21 cellular contexts compared by ENCODE assay signal in genomic region chr13:92122454-92122853, GRCh38.
A peak's percentile ranks its signal among the peaks of the same experiment; 100 is the strongest.
DNase-seq lines count a peak whose midpoint lies in the region; ATAC-seq, FAIRE-seq and TF ChIP-seq lines count a peak whose summit lies in the region.
"Had no signal": no experiment of that assay in that cellular context is flagged by ENCODE, and none has a peak within 500 bp of the region (broad histone marks: within the 10 kb centered on the region; RNA-seq: fewer than 3 reads in every experiment).

No MANE protein-coding gene starts in this region.

- peaks cover 7% of the 10 kb centered on the region for H3K9me3 Mint-ChIP-seq in CD8-positive, alpha-beta T cell

- H3K36me3 Mint-ChIP-seq in CD8-positive, alpha-beta T cell = no peaks in the 10 kb centered on the region
- H3K36me3 Mint-ChIP-seq: CD14-positive monocyte had no signal

- H3K27ac Mint-ChIP-seq in CD8-positive, alpha-beta T cell = no peak overlapping the region
- H3K27ac Mint-ChIP-seq: B cell, CD14-positive monocyte had no signal

- no peak overlapping the region for H3K4me3 Mint-ChIP-seq in CD8-positive, alpha-beta T cell
- H3K4me3 Mint-ChIP-seq: B cell, CD14-positive monocyte had no signal

- no peak for TF ChIP-seq POLR2A in HepG2 (IDR thresholded peaks at IDR 0.05; ENCODE audit: insufficient read depth in 1 of 2, low read depth in 2 of 2, low read length in 2 of 2)
- TF ChIP-seq POLR2A in right lobe of liver (IDR thresholded peaks at IDR 0.05) = no peak

- no peaks in the 10 kb centered on the region for H3K4me1 ChIP-seq in HepG2 (ENCODE audit: insufficient read depth, low read length)
- H3K4me1 ChIP-seq in right lobe of liver = no peaks in the 10 kb centered on the region
- no peaks in the 10 kb centered on the region for H3K4me1 ChIP-seq in CD8-positive, alpha-beta T cell (ENCODE audit: insufficient read depth, low read length)
- H3K4me1 ChIP-seq: A549 had no signal

- no peaks in the 10 kb centered on the region for H3K27me3 Mint-ChIP-seq in CD8-positive, alpha-beta T cell (ENCODE audit: low read depth)
- H3K27me3 Mint-ChIP-seq: B cell had no signal

- H3K27me3 ChIP-seq in HepG2 (ENCODE audit: control insufficient read depth in 1 of 2, insufficient read depth in 2 of 2, low read length in 2 of 2) (no peaks in the 10 kb centered on the region), right lobe of liver (no peaks in the 10 kb centered on the region), dorsolateral prefrontal cortex (no peaks in the 10 kb centered on the region)
- no peaks in the 10 kb centered on the region for H3K27me3 ChIP-seq in CD8-positive, alpha-beta T cell (ENCODE audit: insufficient read depth, low read length)

- no peaks in the 10 kb centered on the region for H4K20me1 ChIP-seq in HepG2 (ENCODE audit: insufficient read depth, low read length)

- H2AFZ ChIP-seq in HepG2 (ENCODE audit: low read length) = no peak overlapping the region

- no peak overlapping the region for H3K9ac ChIP-seq in HepG2 (ENCODE audit: insufficient read depth, low read depth, low read length)

- TF ChIP-seq RAD21 in HepG2 (CRISPR knock-in tag; IDR thresholded peaks at IDR 0.05) = no peak

- no peak for TF ChIP-seq EP300 in HepG2 (IDR thresholded peaks at IDR 0.05; ENCODE audit: low read depth in 2 of 2, low read length in 2 of 2)
- no peak for TF ChIP-seq EP300 in HepG2 (CRISPR knock-in tag; IDR thresholded peaks at IDR 0.05; ENCODE audit: borderline replicate concordance)

- no peak overlapping the region for H3K4me2 ChIP-seq in HepG2 (ENCODE audit: low read depth, low read length)
- H3K4me2 ChIP-seq: A549 had no signal

- DNase-seq in HepG2 (ENCODE audit: low spot score) = no peak
- no peak for DNase-seq in right lobe of liver
- peak; percentile 74 for DNase-seq in amniotic epithelial cell (ENCODE audit: low read depth)
- DNase-seq in fibroblast of mammary gland (ENCODE audit: low read depth) = peak; percentile 3
- DNase-seq in dorsolateral prefrontal cortex = no peak
- DNase-seq in LoVo (ENCODE audit: low spot score) = no peak
- DNase-seq in CD8-positive, alpha-beta T cell = no peak
- DNase-seq: DMS53, GF-D8, NCI-H1092, NCI-H1436, NCI-H187 treated with DMSO at 0.1 percent for 48 hours, NCI-H2227 treated with DMSO at 0.1 percent for 48 hours, NCI-H526 treated with DMSO at 0.1 percent for 48 hours, Right ventricle myocardium superior had no signal

- POLR2A ChIA-PET in HepG2 (lab: Yijun Ruan, JAX) = no interaction called here
- POLR2A ChIA-PET in CD8-positive, alpha-beta T cell (lab: Charles Lee) = no interaction called here

- no peaks in the 10 kb centered on the region for H3K36me3 ChIP-seq in HepG2 (replicated peaks in 1 of 2; ENCODE audit: control insufficient read depth in 1 of 2, insufficient read depth in 2 of 2, low read length in 2 of 2)
- H3K36me3 ChIP-seq in right lobe of liver = no peaks in the 10 kb centered on the region
- H3K36me3 ChIP-seq in CD8-positive, alpha-beta T cell (ENCODE audit: insufficient read depth, low read length) = no peaks in the 10 kb centered on the region

- H3K9me3 ChIP-seq in HepG2 (ENCODE audit: low read length) = no peaks in the 10 kb centered on the region
- H3K9me3 ChIP-seq in right lobe of liver = no peaks in the 10 kb centered on the region
- H3K9me3 ChIP-seq in CD8-positive, alpha-beta T cell (ENCODE audit: low read length) = no peaks in the 10 kb centered on the region
- H3K9me3 ChIP-seq: A549 had no signal

- TF ChIP-seq CTCF in HepG2 (CRISPR knock-in tag; IDR thresholded peaks at IDR 0.05) (no peak), right lobe of liver (IDR thresholded peaks at IDR 0.05) (no peak), fibroblast of mammary gland (conservative IDR thresholded peaks at IDR 0.05; ENCODE audit: control insufficient read depth, insufficient read depth, low read depth, low read length) (no peak), dorsolateral prefrontal cortex (IDR thresholded peaks at IDR 0.05 in 54 of 56, conservative IDR thresholded peaks at IDR 0.05 in 2 of 56; ENCODE audit: low read depth in 1 of 56, partially characterized antibody in 56 of 56) (no peak)
- no peak for TF ChIP-seq CTCF in CD8-positive, alpha-beta T cell (IDR thresholded peaks at IDR 0.05)

- no peak overlapping the region for H3K4me3 ChIP-seq in HepG2 (replicated peaks in 1 of 3; ENCODE audit: insufficient read depth in 1 of 3, low read depth in 2 of 3, low read length in 3 of 3)
- H3K4me3 ChIP-seq in right lobe of liver = no peak overlapping the region
- no peak overlapping the region for H3K4me3 ChIP-seq in fibroblast of mammary gland (ENCODE audit: control insufficient read depth, low read depth, low read length)
- no peak overlapping the region for H3K4me3 ChIP-seq in dorsolateral prefrontal cortex
- no peak overlapping the region for H3K4me3 ChIP-seq in CD8-positive, alpha-beta T cell (ENCODE audit: low read depth, low read length)
- H3K4me3 ChIP-seq: A549 had no signal

- ATAC-seq in HepG2 = no peak
- ATAC-seq in right lobe of liver = no peak
- no peak for ATAC-seq in HG03342 (IDR thresholded peaks at IDR 0.05; ENCODE audit: unreplicated experiment)
- no peak for ATAC-seq in CD8-positive, alpha-beta T cell
- ATAC-seq: A549 had no signal

- FAIRE-seq in HepG2 (lab: Jason Lieb, UNC) = no peak
- FAIRE-seq: A549, D721Med, GM19239 had no signal

- H3K27ac ChIP-seq in HepG2 (ENCODE audit: extremely low read length, insufficient read depth, low read length) = no peak overlapping the region
- H3K27ac ChIP-seq in right lobe of liver = no peak overlapping the region
- no peak overlapping the region for H3K27ac ChIP-seq in dorsolateral prefrontal cortex
- H3K27ac ChIP-seq in CD8-positive, alpha-beta T cell (ENCODE audit: low read depth, low read length) = no peak overlapping the region
- H3K27ac ChIP-seq: A549 had no signal

- no peaks in the 10 kb centered on the region for H3K4me1 Mint-ChIP-seq in CD8-positive, alpha-beta T cell (ENCODE audit: low read depth)
- H3K4me1 Mint-ChIP-seq: B cell, CD14-positive monocyte had no signal

- BruUV-seq in HepG2 (replicated peaks; lab: Mats Ljungman, UMichigan) = no TSS peak

- CTCF ChIA-PET in HepG2 (lab: Yijun Ruan, JAX; ENCODE audit: low intra/inter-chr PET ratio, low total read pairs) = no interaction called here
- CTCF ChIA-PET in CD8-positive, alpha-beta T cell (lab: Charles Lee) = no interaction called here

- H3K79me2 ChIP-seq in HepG2 (ENCODE audit: insufficient read depth, low read length) = no peaks in the 10 kb centered on the region

- WGBS in HepG2 (ENCODE audit: low lambda C conversion rate) = 3% methylated on average over 2 of the region's 2 CpGs
- WGBS in right lobe of liver (ENCODE audit: insufficient coverage, low coverage, low lambda C conversion rate, missing lambda C conversion rate) = 87% methylated on average over 2 of the region's 2 CpGs

- in situ Hi-C loops in HepG2 (cut with HindIII; ENCODE audit: extremely low pct_ligation_motif_present, low pct_unique_long_range_greater_than_20kb) = no loop called here

- intact Hi-C loops in HepG2 (cut with micrococcal nuclease; ENCODE audit: unreplicated experiment) (no loop called here), right lobe of liver (cut with DNase I) (no loop called here), dorsolateral prefrontal cortex (cut with DNase I) (no loop called here)
- intact Hi-C loops in CD8-positive, alpha-beta T cell (cut with DNase I, micrococcal nuclease) = no loop called here

TF ChIP-seq in HepG2, 621 proteins besides CTCF, POLR2A, EP300 and RAD21 (continues in another document):
- TF ChIP-seq GATAD2A (CRISPR knock-in tag; IDR thresholded peaks at IDR 0.05) = no peak
- no peak for TF ChIP-seq KDM1A (CRISPR knock-in tag; IDR thresholded peaks at IDR 0.05)
- TF ChIP-seq CEBPB (IDR thresholded peaks at IDR 0.05; ENCODE audit: borderline replicate concordance, low read depth, low read length) = peak; percentile 75
- no peak for TF ChIP-seq ZNF781 (CRISPR knock-in tag; IDR thresholded peaks at IDR 0.05; ENCODE audit: borderline replicate concordance, not compliant biosample characterization)

Comparison
In these comparisons a context has a peak if more than half of its experiments do, and no peak if none do; other contexts are left out.
1. DNase-seq: peak in amniotic epithelial cell (single experiment) and fibroblast of mammary gland (single experiment); none in HepG2 (single experiment), right lobe of liver (0 of 3), dorsolateral prefrontal cortex (0 of 10), LoVo (single experiment) and CD8-positive, alpha-beta T cell (0 of 7).